Comparison of ENCODE assay signal across 1 cellular context in genomic region chrX:139920306-139920705, GRCh38.
TF ChIP-seq lines count a peak whose summit lies in the region.

No MANE protein-coding gene starts in this region.

TF ChIP-seq in K562, 482 proteins besides CTCF, POLR2A, EP300 and RAD21 (continued from another document):
- no peak for TF ChIP-seq ELK1 (CRISPR knock-in tag; IDR thresholded peaks at IDR 0.05)
- TF ChIP-seq ARID3B (CRISPR knock-in tag; IDR thresholded peaks at IDR 0.05; ENCODE audit: borderline replicate concordance) = no peak
- peak; percentile 42; the same call in 1 of the 2 replicates for TF ChIP-seq ARID1B (IDR thresholded peaks at IDR 0.05)
- TF ChIP-seq CBFA2T3 (IDR thresholded peaks at IDR 0.05) = peak; percentile 46; the same call in 1 of the 2 replicates
- no peak for TF ChIP-seq ZNF79 (CRISPR knock-in tag; IDR thresholded peaks at IDR 0.05; ENCODE audit: low read depth)
- TF ChIP-seq NFIC (IDR thresholded peaks at IDR 0.05) = peak; percentile 35; the same call in 1 of the 2 replicates
